Comparison of ENCODE assay signal across 16 cellular contexts in genomic region chr2:55759271-55759921, GRCh38.
DNase-seq lines count a peak whose midpoint lies in the region; ATAC-seq, FAIRE-seq and TF ChIP-seq lines count a peak whose summit lies in the region.
"Had no signal": no experiment of that assay in that cellular context is flagged by ENCODE, and none has a peak within 500 bp of the region (broad histone marks: within the 10 kb centered on the region; RNA-seq: fewer than 3 reads in every experiment).

No MANE protein-coding gene starts in this region.

- POLR2A ChIA-PET in WTC11 (lab: Charles Lee) (no interaction called here), H1 (lab: Charles Lee; ENCODE audit: partially characterized antibody) (no interaction called here)

- no peak overlapping the region for H3K4me3 Mint-ChIP-seq in GM23338
- no peak overlapping the region for H3K4me3 Mint-ChIP-seq in WTC11
- H3K4me3 Mint-ChIP-seq: CD14-positive monocyte; CD4-positive, alpha-beta memory T cell; H9 had no signal

- H2BK20ac ChIP-seq in H1 (ENCODE audit: low read length) = no peak overlapping the region

- H3K79me2 ChIP-seq in GM23338 (replicated peaks; ENCODE audit: insufficient read depth) (no peaks in the 10 kb centered on the region), H1 (ENCODE audit: control insufficient read depth in 1 of 2, insufficient read depth in 2 of 2, low read length in 2 of 2) (no peaks in the 10 kb centered on the region)

- H3K36me3 ChIP-seq in GM23338 (ENCODE audit: insufficient read depth) = no peaks in the 10 kb centered on the region
- no peaks in the 10 kb centered on the region for H3K36me3 ChIP-seq in H1 (ENCODE audit: control insufficient read depth in 2 of 4, insufficient read depth in 4 of 4, low read length in 3 of 4)
- H3K36me3 ChIP-seq in mesenchymal stem cell (ENCODE audit: control insufficient read depth in 1 of 2, insufficient read depth in 2 of 2, low read depth in 1 of 2, low read length in 2 of 2) = no peaks in the 10 kb centered on the region
- H3K36me3 ChIP-seq: BLaER1 had no signal

- H2BK5ac ChIP-seq in H1 (ENCODE audit: low read depth, low read length) (no peak overlapping the region), mesenchymal stem cell (ENCODE audit: low read depth, low read length, poor library complexity, severe bottlenecking) (no peak overlapping the region)

- H3K4me1 Mint-ChIP-seq in GM23338 (peaks cover 19% of the 10 kb centered on the region), WTC11 (peaks cover 13% of the 10 kb centered on the region)
- H3K4me1 Mint-ChIP-seq: CD14-positive monocyte; CD4-positive, alpha-beta memory T cell had no signal

- H3K9me3 Mint-ChIP-seq in GM23338 = no peaks in the 10 kb centered on the region; the same call in 2 of the 3 replicates
- no peaks in the 10 kb centered on the region for H3K9me3 Mint-ChIP-seq in WTC11
- H3K9me3 Mint-ChIP-seq: H9 had no signal

- H2BK120ac ChIP-seq in H1 (replicated peaks; ENCODE audit: low read depth, low read length) = no peak overlapping the region
- no peak overlapping the region for H2BK120ac ChIP-seq in mesenchymal stem cell (ENCODE audit: low read depth, low read length)

- peak; percentile 74 for FAIRE-seq in H1 (lab: Jason Lieb, UNC)
- FAIRE-seq: GM12878 had no signal

- H3K9me3 ChIP-seq in H1 (ENCODE audit: insufficient read depth in 2 of 2, low read depth in 1 of 2, low read length in 1 of 2) = no peaks in the 10 kb centered on the region
- H3K9me3 ChIP-seq in mesenchymal stem cell (ENCODE audit: control insufficient read depth, low read length) = no peaks in the 10 kb centered on the region
- H3K9me3 ChIP-seq: BLaER1 had no signal

- no peak for TF ChIP-seq RAD21 in H1 (IDR thresholded peaks at IDR 0.05 in 1 of 2, conservative IDR thresholded peaks at IDR 0.05 in 1 of 2; ENCODE audit: low read depth in 2 of 2, low read length in 2 of 2)

- H3K56ac ChIP-seq in H1 (replicated peaks; ENCODE audit: insufficient read length, low read depth, low read length) = no peak overlapping the region

- H2AK5ac ChIP-seq in H1 (ENCODE audit: low read depth, low read length) = no peak overlapping the region
- no peak overlapping the region for H2AK5ac ChIP-seq in mesenchymal stem cell (ENCODE audit: low read length, severe bottlenecking)

- H3K27me3 Mint-ChIP-seq in GM23338 (ENCODE audit: insufficient read depth, low read depth, poor library complexity) (peaks cover 5% of the 10 kb centered on the region), WTC11 (ENCODE audit: low read depth) (no peaks in the 10 kb centered on the region; the same call in 1 of the 2 replicates)

- no peak overlapping the region for H3K27ac ChIP-seq in GM23338 (ENCODE audit: low read depth)
- H3K27ac ChIP-seq in H1 (ENCODE audit: low read depth, low read length) = no peak overlapping the region
- no peak overlapping the region for H3K27ac ChIP-seq in mesenchymal stem cell (ENCODE audit: low read length, poor library complexity, severe bottlenecking)
- H3K27ac ChIP-seq: BLaER1 had no signal

- no peaks in the 10 kb centered on the region for H3K23me2 ChIP-seq in H1 (ENCODE audit: low read depth, low read length)

- H3K23ac ChIP-seq in H1 (ENCODE audit: insufficient read length) (no peak overlapping the region), mesenchymal stem cell (ENCODE audit: low read length in 2 of 2) (no peak overlapping the region)

- no peak for TF ChIP-seq EP300 in H1 (IDR thresholded peaks at IDR 0.05; ENCODE audit: borderline replicate concordance in 1 of 2, low read depth in 2 of 2, low read length in 2 of 2)

- H2BK15ac ChIP-seq in H1 (ENCODE audit: low read length) (no peak overlapping the region), mesenchymal stem cell (ENCODE audit: low read depth, poor library complexity, severe bottlenecking) (no peak overlapping the region)

- H2BK12ac ChIP-seq in H1 (ENCODE audit: low read depth, low read length) = no peak overlapping the region
- H2BK12ac ChIP-seq in mesenchymal stem cell (ENCODE audit: low read length in 2 of 2) = peak overlapping the region in 1 of 2 experiments; percentile 19

- no peak overlapping the region for H2AFZ ChIP-seq in GM23338
- no peak overlapping the region for H2AFZ ChIP-seq in H1 (ENCODE audit: low read length)
- peak overlapping the region; percentile 39 for H2AFZ ChIP-seq in mesenchymal stem cell (ENCODE audit: low read depth, low read length)

- CTCF ChIA-PET in WTC11 (lab: Charles Lee) = no interaction called here
- CTCF ChIA-PET in H1 (lab: Charles Lee; ENCODE audit: partially characterized antibody) = interaction anchor here (1.1 to 2.0 kb wide), 3 partner anchors 13 to 40 kb away, joined by 3 to 7 read pairs (median 5); no protein-coding TSS in a partner anchor

- H3K27me3 ChIP-seq in GM23338 (ENCODE audit: insufficient read depth) (no peaks in the 10 kb centered on the region), H1 (replicated peaks in 1 of 4; ENCODE audit: control insufficient read depth in 3 of 4, extremely low read depth in 1 of 4, insufficient read depth in 3 of 4, low read length in 3 of 4) (no peaks in the 10 kb centered on the region), mesenchymal stem cell (ENCODE audit: control insufficient read depth in 1 of 2, insufficient read depth in 1 of 2, low read length in 2 of 2) (no peaks in the 10 kb centered on the region)
- H3K27me3 ChIP-seq: BLaER1 had no signal

- no peaks in the 10 kb centered on the region for H3K79me1 ChIP-seq in H1 (ENCODE audit: low read depth, low read length)
- H3K79me1 ChIP-seq in mesenchymal stem cell (replicated peaks; ENCODE audit: low read length, poor library complexity, severe bottlenecking) = no peaks in the 10 kb centered on the region

- H3K4ac ChIP-seq in H1 (replicated peaks; ENCODE audit: insufficient read length, low read depth, low read length) = no peak overlapping the region
- H3K4ac ChIP-seq in mesenchymal stem cell (ENCODE audit: low read depth in 1 of 2, low read length in 2 of 2) = no peak overlapping the region

- TF ChIP-seq POLR2A in H1 (IDR thresholded peaks at IDR 0.05; ENCODE audit: control extremely low read depth in 1 of 2, low read depth in 2 of 2, low read length in 2 of 2) = no peak

- H3K36me3 Mint-ChIP-seq in GM23338 (ENCODE audit: low read depth) (no peaks in the 10 kb centered on the region), WTC11 (no peaks in the 10 kb centered on the region)
- H3K36me3 Mint-ChIP-seq: CD14-positive monocyte; CD4-positive, alpha-beta memory T cell had no signal

- H3K27ac Mint-ChIP-seq in GM23338 = no peak overlapping the region
- no peak overlapping the region for H3K27ac Mint-ChIP-seq in WTC11
- H3K27ac Mint-ChIP-seq: CD14-positive monocyte; CD4-positive, alpha-beta memory T cell; H9 had no signal

- H3K18ac ChIP-seq in H1 (ENCODE audit: extremely low read depth, low read length) = no peak overlapping the region
- no peak overlapping the region for H3K18ac ChIP-seq in mesenchymal stem cell (ENCODE audit: low read depth in 1 of 2, low read length in 2 of 2)

- H4K20me1 ChIP-seq in GM23338 (replicated peaks; ENCODE audit: insufficient read depth) = no peaks in the 10 kb centered on the region
- H4K20me1 ChIP-seq in H1 (replicated peaks in 1 of 2; ENCODE audit: control insufficient read depth in 1 of 2, insufficient read depth in 2 of 2, low read length in 2 of 2) = no peaks in the 10 kb centered on the region
- H4K20me1 ChIP-seq: BLaER1 had no signal

- no peak overlapping the region for H4K5ac ChIP-seq in H1 (ENCODE audit: insufficient read length, low read depth, low read length)

- H3K4me3 ChIP-seq in GM23338 = no peak overlapping the region
- H3K4me3 ChIP-seq in H1 (ENCODE audit: extremely low read depth in 1 of 4, insufficient read depth in 2 of 4, low read depth in 3 of 4, low read length in 4 of 4) = no peak overlapping the region
- no peak overlapping the region for H3K4me3 ChIP-seq in mesenchymal stem cell (ENCODE audit: insufficient read depth in 1 of 2, low read depth in 1 of 2, low read length in 2 of 2)
- H3K4me3 ChIP-seq: BLaER1, GM12878 had no signal

- H3K9me2 ChIP-seq in GM23338 (ENCODE audit: insufficient read depth) = no peaks in the 10 kb centered on the region

- TF ChIP-seq CTCF in GM23338 (conservative IDR thresholded peaks at IDR 0.05; ENCODE audit: low read depth in 2 of 2) (no peak), WTC11 (IDR thresholded peaks at IDR 0.05) (no peak), H1 (IDR thresholded peaks at IDR 0.05; ENCODE audit: control extremely low read depth in 1 of 3, insufficient read depth in 1 of 3, low read depth in 1 of 3, low read length in 3 of 3) (no peak)

- H3K9ac ChIP-seq in H1 (replicated peaks in 1 of 4; ENCODE audit: extremely low read depth in 1 of 4, low read depth in 3 of 4, low read length in 3 of 4) = 0 out of 7 replicates have a peak overlapping the region, but pooled peaks of 1 of the 4 experiments have one; percentile 11
- no peak overlapping the region for H3K9ac ChIP-seq in mesenchymal stem cell (ENCODE audit: low read length)
- H3K9ac ChIP-seq: BLaER1 had no signal

- peaks cover 19% of the 10 kb centered on the region for H3K4me1 ChIP-seq in GM23338 (ENCODE audit: insufficient read depth)
- H3K4me1 ChIP-seq in H1 (replicated peaks in 1 of 4; ENCODE audit: control insufficient read depth in 3 of 4, insufficient read depth in 4 of 4, low read length in 3 of 4) = peaks cover 0 to 4% (median 2%) of the 10 kb centered on the region in 4 experiments; a peak in 2 of 7 replicates
- no peaks in the 10 kb centered on the region for H3K4me1 ChIP-seq in mesenchymal stem cell (ENCODE audit: control insufficient read depth, insufficient read depth, low read depth, low read length)

- ATAC-seq in GM23338 (peak; percentile 88), WTC11 (peak; percentile 93), HG03521 (IDR thresholded peaks at IDR 0.05; ENCODE audit: unreplicated experiment) (no peak), HG02885 (IDR thresholded peaks at IDR 0.05; ENCODE audit: poor library complexity, unreplicated experiment) (no peak)
- ATAC-seq: GM12878 had no signal

- H3K4me2 ChIP-seq in GM23338 (peak overlapping the region; percentile 44), H1 (ENCODE audit: insufficient read depth in 1 of 2, low read depth in 2 of 2, low read length in 2 of 2) (no peak overlapping the region), mesenchymal stem cell (ENCODE audit: low read length, poor library complexity, severe bottlenecking) (no peak overlapping the region)
- H3K4me2 ChIP-seq: BLaER1 had no signal

- H4K91ac ChIP-seq in H1 (replicated peaks; ENCODE audit: insufficient read length, low read length) = no peak overlapping the region
- no peak overlapping the region for H4K91ac ChIP-seq in mesenchymal stem cell (ENCODE audit: low read length)

- WGBS in H1 (ENCODE audit: extremely low coverage in 1 of 2, insufficient coverage in 1 of 2, insufficient read length in 1 of 2, insufficient replicate concordance in 2 of 2, low coverage in 1 of 2, low lambda C conversion rate in 2 of 2, missing lambda C conversion rate in 1 of 2), 2 experiments = 62% methylated on average over 5 of the region's 5 CpGs; no CpG with 5 or more reads in 1 of the 2 experiments
- 80% methylated on average over 5 of the region's 5 CpGs for WGBS in mesenchymal stem cell

- H3K14ac ChIP-seq in H1 (ENCODE audit: insufficient read length) = no peak overlapping the region
- H3K14ac ChIP-seq in mesenchymal stem cell (ENCODE audit: low read length in 2 of 2) = no peak overlapping the region

- DNase-seq in GM23338 (ENCODE audit: low spot score) = peak; percentile 40
- no peak for DNase-seq in WTC11 (ENCODE audit: low spot score)
- no peak for DNase-seq in H1 (ENCODE audit: low read depth in 1 of 2, low spot score in 2 of 2)
- no peak for DNase-seq in mesenchymal stem cell
- no peak for DNase-seq in SIG-M5 treated with dmso at 0.1 percent for 504 hours (lab: John Stamatoyannopoulos, UW; ENCODE audit: unreplicated experiment)
- no peak for DNase-seq in SK-N-DZ (ENCODE audit: low spot score)
- DNase-seq: 8988T; CD4-positive, alpha-beta memory T cell; DMS79 treated with DMSO at 0.1 percent for 48 hours; GF-D8; H9 had no signal

- H4K8ac ChIP-seq in H1 (ENCODE audit: extremely low read depth, insufficient read depth, low read length) (no peak overlapping the region), mesenchymal stem cell (ENCODE audit: low read length) (no peak overlapping the region)

- no peaks in the 10 kb centered on the region for H3F3A ChIP-seq in GM23338 (replicated peaks; ENCODE audit: low read depth)

Comparison
In these comparisons a context has a peak if more than half of its experiments do, and no peak if none do; other contexts are left out.
1. ATAC-seq: peak in GM23338 (single experiment) and WTC11 (single experiment); none in HG03521 (single experiment) and HG02885 (single experiment).